ENCODE assay signal across 25 cellular contexts in genomic region chr1:183512450-183512849, GRCh38.
"Had no signal": no experiment of that assay in that cellular context is flagged by ENCODE, and none has a peak within 500 bp of the region (broad histone marks: within the 10 kb centered on the region; RNA-seq: fewer than 3 reads in every experiment).

No MANE protein-coding gene starts in this region.

- H3K4me1 ChIP-seq: ascending aorta had no signal

- DNase-seq: activated B cell treated with CpG ODN at 0.5 μM for 24 hours; activated CD4-positive, alpha-beta T cell treated with anti-CD3 and anti-CD28 coated beads, Interleukin-2, amount 50 U/mL, for 1 hour; activated effector memory CD4-positive, alpha-beta T cell treated with Interleukin-2 at 50 U/mL for 16 hours; activated naive CD4-positive, alpha-beta T cell treated with Interleukin-2 at 50 U/mL for 16 hours; activated naive CD8-positive, alpha-beta T cell treated with anti-CD3 and anti-CD28 coated beads, Interleukin-2, amount 10 ng/mL, durations not matched to agents 7 days and 5 days; activated T-cell treated with anti-CD3 and anti-CD28 coated beads for 4 hours; activated T-cell treated with anti-CD3 and anti-CD28 coated beads, Interleukin-2, amount 50 U/mL, for 72 hours; cortex of kidney; effector memory CD8-positive, alpha-beta T cell; erythroblast; gastrocnemius medialis; left cardiac atrium; mesenchymal stem cell; right lobe of liver; stimulated activated CD4-positive, alpha-beta T cell treated with anti-CD3 and anti-CD28 coated beads, Interleukin-2, amount 100 ng/mL, for 48 hours; stimulated activated naive CD4-positive, alpha-beta T cell treated with Interleukin-2 at 50 U/mL for 16 hours; SW 1271; T-helper 2 cell had no signal

- H3K9me3 ChIP-seq: ascending aorta, gastrocnemius medialis, neutrophil, right lobe of liver, tibial nerve had no signal

- H3K27me3 Mint-ChIP-seq: activated B cell treated with CpG ODN at 0.5 μM for 24 hours; activated naive CD8-positive, alpha-beta T cell treated with anti-CD3 and anti-CD28 coated beads, Interleukin-2, amount 10 ng/mL, durations not matched to agents 7 days and 5 days; brain; effector memory CD8-positive, alpha-beta T cell; progenitor cell of endocrine pancreas had no signal

- H3K9me3 Mint-ChIP-seq: activated B cell treated with CpG ODN at 0.5 μM for 24 hours; activated naive CD8-positive, alpha-beta T cell treated with anti-CD3 and anti-CD28 coated beads, Interleukin-2, amount 10 ng/mL, durations not matched to agents 7 days and 5 days; activated T-cell treated with anti-CD3 and anti-CD28 coated beads, Interleukin-2, amount 50 U/mL, for 72 hours; brain; effector memory CD8-positive, alpha-beta T cell; nephron had no signal

- H3K27ac Mint-ChIP-seq: activated B cell treated with CpG ODN at 0.5 μM for 24 hours; activated naive CD8-positive, alpha-beta T cell treated with anti-CD3 and anti-CD28 coated beads, Interleukin-2, amount 10 ng/mL, durations not matched to agents 7 days and 5 days; brain; progenitor cell of endocrine pancreas had no signal

- ATAC-seq: activated T-cell treated with anti-CD3 and anti-CD28 coated beads, Interleukin-2, amount 50 U/mL, for 72 hours; effector memory CD8-positive, alpha-beta T cell; gastrocnemius medialis; left cardiac atrium; right lobe of liver had no signal

- H3K4me3 Mint-ChIP-seq: activated B cell treated with CpG ODN at 0.5 μM for 24 hours; activated naive CD8-positive, alpha-beta T cell treated with anti-CD3 and anti-CD28 coated beads, Interleukin-2, amount 10 ng/mL, durations not matched to agents 7 days and 5 days; activated T-cell treated with anti-CD3 and anti-CD28 coated beads, Interleukin-2, amount 50 U/mL, for 72 hours; brain; effector memory CD8-positive, alpha-beta T cell; nephron had no signal

- H3K27ac ChIP-seq: ascending aorta, gastrocnemius medialis, hepatocyte, right lobe of liver, tibial nerve had no signal

- H3K4me3 ChIP-seq: ascending aorta, gastrocnemius medialis, hepatocyte, right lobe of liver, tibial nerve had no signal

- H3K27me3 ChIP-seq: ascending aorta, gastrocnemius medialis, hepatocyte, neutrophil, right lobe of liver, tibial nerve had no signal
